Comparison of ENCODE assay signal across 17 cellular contexts in genomic region chr5:55816342-55816741, GRCh38. TPM values are rescaled to one million over a fixed set of nuclear protein-coding genes. Genes with fewer than 3 reads are reported as not detected.
DNase-seq lines count a peak whose midpoint lies in the region; ATAC-seq and TF ChIP-seq lines count a peak whose summit lies in the region.
"Had no signal": no experiment of that assay in that cellular context is flagged by ENCODE, and none has a peak within 500 bp of the region (broad histone marks: within the 10 kb centered on the region; RNA-seq: fewer than 3 reads in every experiment).

No MANE protein-coding gene starts in this region.

- H3K27me3 Mint-ChIP-seq in activated CD4-positive, alpha-beta memory T cell treated with anti-CD3 and anti-CD28 coated beads, Interleukin-2, amount 10 ng/mL, durations not matched to agents 7 days and 5 days, result peaks cover 35% of the 10 kb centered on the region

- H3K27ac ChIP-seq in hepatocyte, result no peak overlapping the region
- H3K27ac ChIP-seq: heart left ventricle, psoas muscle, testis had no signal

- H4K20me1 ChIP-seq in hepatocyte (ENCODE audit: insufficient read depth, poor library complexity, severe bottlenecking), result no peaks in the 10 kb centered on the region

- ATAC-seq in GM18505 (IDR thresholded peaks at IDR 0.05; ENCODE audit: unreplicated experiment), result no peak
- ATAC-seq: heart left ventricle, Panc1, psoas muscle, WTC11 had no signal

- no peaks in the 10 kb centered on the region for H3K9me3 ChIP-seq in hepatocyte (ENCODE audit: low read depth)
- H3K9me3 ChIP-seq: heart left ventricle, psoas muscle, testis had no signal

- peaks cover 9% of the 10 kb centered on the region for H3K27me3 ChIP-seq in hepatocyte
- H3K27me3 ChIP-seq: testis had no signal

- H3K4me3 ChIP-seq in hepatocyte, result no peak overlapping the region
- H3K4me3 ChIP-seq: heart left ventricle, psoas muscle, testis had no signal

- TF ChIP-seq POLR2A in GM18505 (IDR thresholded peaks at IDR 0.05; ENCODE audit: borderline replicate concordance, extremely low read depth, insufficient read depth, insufficient read length), result no peak

- H3K79me2 ChIP-seq in hepatocyte, result no peaks in the 10 kb centered on the region

- H2AFZ ChIP-seq in hepatocyte, result no peak overlapping the region

- DNase-seq in AG09319 (ENCODE audit: extremely low read depth, low read depth), result peak; percentile 20
- peak; percentile 14 for DNase-seq in HT-29 (ENCODE audit: low spot score)
- DNase-seq in astrocyte of the hippocampus (ENCODE audit: low read depth, low spot score), result peak; percentile 67
- peak; percentile 18 for DNase-seq in hepatocyte (ENCODE audit: low spot score)
- no peak for DNase-seq in activated effector memory CD4-positive, alpha-beta T cell treated with Interleukin-2 at 50 U/mL for 16 hours
- no peak for DNase-seq in NCI-H2171 treated with DMSO at 0.1 percent for 48 hours (lab: John Stamatoyannopoulos, UW)
- DNase-seq in activated CD4-positive, alpha-beta memory T cell treated with anti-CD3 and anti-CD28 coated beads, Interleukin-2, amount 10 ng/mL, durations not matched to agents 7 days and 5 days, result no peak
- DNase-seq: COR-L47, heart left ventricle, NCI-H2081 treated with DMSO at 0.1 percent for 48 hours, psoas muscle, testis had no signal

- H3K9me2 ChIP-seq in hepatocyte (replicated peaks; ENCODE audit: insufficient read depth), result no peaks in the 10 kb centered on the region

- H3K9me3 Mint-ChIP-seq in activated CD4-positive, alpha-beta memory T cell treated with anti-CD3 and anti-CD28 coated beads, Interleukin-2, amount 10 ng/mL, durations not matched to agents 7 days and 5 days, result no peaks in the 10 kb centered on the region
- H3K9me3 Mint-ChIP-seq: mesothelial cell of epicardium, WTC11 had no signal

- no peak overlapping the region for H3K4me2 ChIP-seq in hepatocyte

- H3K4me1 ChIP-seq in hepatocyte (ENCODE audit: insufficient read depth), result no peaks in the 10 kb centered on the region
- H3K4me1 ChIP-seq: heart left ventricle, psoas muscle, testis had no signal

- H3K36me3 Mint-ChIP-seq in activated CD4-positive, alpha-beta memory T cell treated with anti-CD3 and anti-CD28 coated beads, Interleukin-2, amount 10 ng/mL, durations not matched to agents 7 days and 5 days (ENCODE audit: low read depth), result peaks cover 2% of the 10 kb centered on the region
- H3K36me3 Mint-ChIP-seq: mesothelial cell of epicardium, WTC11 had no signal

- H3K36me3 ChIP-seq in hepatocyte (replicated peaks; ENCODE audit: insufficient read depth, low read depth), result no peaks in the 10 kb centered on the region
- H3K36me3 ChIP-seq: heart left ventricle had no signal

- CTCF ChIA-PET in activated CD4-positive, alpha-beta memory T cell treated with anti-CD3 and anti-CD28 coated beads, Interleukin-2, amount 10 ng/mL, durations not matched to agents 7 days and 5 days (lab: Charles Lee), result no interaction called here

- H3K27ac Mint-ChIP-seq in activated CD4-positive, alpha-beta memory T cell treated with anti-CD3 and anti-CD28 coated beads, Interleukin-2, amount 10 ng/mL, durations not matched to agents 7 days and 5 days, result no peak overlapping the region
- H3K27ac Mint-ChIP-seq: mesothelial cell of epicardium, WTC11 had no signal

- peaks cover 1% of the 10 kb centered on the region for H3K4me1 Mint-ChIP-seq in activated CD4-positive, alpha-beta memory T cell treated with anti-CD3 and anti-CD28 coated beads, Interleukin-2, amount 10 ng/mL, durations not matched to agents 7 days and 5 days

- TF ChIP-seq CTCF in AG09319 (IDR thresholded peaks at IDR 0.05; ENCODE audit: low read depth, low read length) (no peak), hepatocyte (IDR thresholded peaks at IDR 0.05; ENCODE audit: poor library complexity) (no peak)

- no peak overlapping the region for H3K4me3 Mint-ChIP-seq in activated CD4-positive, alpha-beta memory T cell treated with anti-CD3 and anti-CD28 coated beads, Interleukin-2, amount 10 ng/mL, durations not matched to agents 7 days and 5 days
- H3K4me3 Mint-ChIP-seq: mesothelial cell of epicardium, WTC11 had no signal

- POLR2A ChIA-PET in activated CD4-positive, alpha-beta memory T cell treated with anti-CD3 and anti-CD28 coated beads, Interleukin-2, amount 10 ng/mL, durations not matched to agents 7 days and 5 days (lab: Charles Lee), result no interaction called here

RNA-seq across cellular contexts. Expression of gene IL31RA, which starts 34.8 kb away (rescaled TPM):
- not detected in 2 replicates for total RNA-seq in HT-29 (2014; rRNA removed; shearing (Covaris generic))
- total RNA-seq in hepatocyte, result 0.44 and 0.93 TPM in 2 replicates
- 0.17 and 0.53 TPM in 2 replicates for polyA plus RNA-seq in hepatocyte
- total RNA-seq in activated CD4-positive, alpha-beta memory T cell treated with anti-CD3 and anti-CD28 coated beads, Interleukin-2, amount 10 ng/mL, durations not matched to agents 7 days and 5 days, result under 1 TPM; 0.15 to 0.28 TPM
- total RNA-seq: cerebellum, mesothelial cell of epicardium, WTC11 had no signal

Comparison
In these comparisons a context has a peak if more than half of its experiments do, and no peak if none do; other contexts are left out.
1. DNase-seq: peak in AG09319 (single experiment), HT-29 (single experiment), astrocyte of the hippocampus (single experiment) and hepatocyte (single experiment); none in activated effector memory CD4-positive, alpha-beta T cell treated with Interleukin-2 at 50 U/mL for 16 hours (single experiment), NCI-H2171 treated with DMSO at 0.1 percent for 48 hours (single experiment) and activated CD4-positive, alpha-beta memory T cell treated with anti-CD3 and anti-CD28 coated beads, Interleukin-2, amount 10 ng/mL, durations not matched to agents 7 days and 5 days (single experiment).